9 cellular contexts compared by ENCODE assay signal in genomic region chr11:36746886-36747710, GRCh38.
A peak's percentile ranks its signal among the peaks of the same experiment; 100 is the strongest.
DNase-seq lines count a peak whose midpoint lies in the region; ATAC-seq, FAIRE-seq and TF ChIP-seq lines count a peak whose summit lies in the region.
"Had no signal": no experiment of that assay in that cellular context is flagged by ENCODE, and none has a peak within 500 bp of the region (broad histone marks: within the 10 kb centered on the region; RNA-seq: fewer than 3 reads in every experiment).

No MANE protein-coding gene starts in this region.

- H3K4me2 ChIP-seq in HepG2 (ENCODE audit: low read depth, low read length) = no peak overlapping the region

- FAIRE-seq in HepG2 (lab: Jason Lieb, UNC) = peak; percentile 97

- peaks cover 0 to 5% (median 1%) of the 10 kb centered on the region in 4 donors for H3K4me1 Mint-ChIP-seq in CD4-positive, CD25-positive, alpha-beta regulatory T cell

- H3K36me3 Mint-ChIP-seq in CD4-positive, CD25-positive, alpha-beta regulatory T cell = no peaks in the 10 kb centered on the region

- no peaks in the 10 kb centered on the region for H3K36me3 ChIP-seq in CD4-positive, CD25-positive, alpha-beta regulatory T cell (ENCODE audit: control insufficient read depth, insufficient read depth, low read length)
- no peaks in the 10 kb centered on the region for H3K36me3 ChIP-seq in HepG2 (replicated peaks in 1 of 2; ENCODE audit: control insufficient read depth in 1 of 2, insufficient read depth in 2 of 2, low read length in 2 of 2)

- no TSS peak for BruUV-seq in HepG2 (replicated peaks; lab: Mats Ljungman, UMichigan)

- peaks cover 1% of the 10 kb centered on the region for H3K27me3 ChIP-seq in CD4-positive, CD25-positive, alpha-beta regulatory T cell (ENCODE audit: control insufficient read depth, insufficient read depth, low read length)
- no peaks in the 10 kb centered on the region; a peak in 2 of 5 replicates for H3K27me3 ChIP-seq in HepG2 (ENCODE audit: control insufficient read depth in 1 of 2, insufficient read depth in 2 of 2, low read length in 2 of 2)

- intact Hi-C loops in HepG2 (cut with micrococcal nuclease; ENCODE audit: unreplicated experiment) = loop anchor here (1.0 kb wide), 2 partner anchors 45 to 183 kb away; no protein-coding TSS in a partner anchor

- TF ChIP-seq EP300 in HepG2 (IDR thresholded peaks at IDR 0.05; ENCODE audit: low read depth in 2 of 2, low read length in 2 of 2) = no peak
- TF ChIP-seq EP300 in HepG2 (CRISPR knock-in tag; IDR thresholded peaks at IDR 0.05; ENCODE audit: borderline replicate concordance) = no peak

- H3K27ac ChIP-seq in CD4-positive, CD25-positive, alpha-beta regulatory T cell (ENCODE audit: insufficient read depth, low read length, poor library complexity, severe bottlenecking) = no peak overlapping the region
- no peak overlapping the region for H3K27ac ChIP-seq in HepG2 (ENCODE audit: extremely low read length, insufficient read depth, low read length)

- ATAC-seq in CD4-positive, CD25-positive, alpha-beta regulatory T cell (ENCODE audit: low read depth in 2 of 2) = peak; percentile 90 to 93
- ATAC-seq in GM19397 (IDR thresholded peaks at IDR 0.05; ENCODE audit: unreplicated experiment) (peak; percentile 92), HG03460 (IDR thresholded peaks at IDR 0.05; ENCODE audit: unreplicated experiment) (peak; percentile 92), HepG2 (peak; percentile 98)

- H3K4me3 ChIP-seq in CD4-positive, CD25-positive, alpha-beta regulatory T cell (ENCODE audit: low read depth, low read length) = no peak overlapping the region
- H3K4me3 ChIP-seq in choroid plexus epithelial cell (ENCODE audit: low read depth, low read length) (no peak overlapping the region), HepG2 (replicated peaks in 1 of 3; ENCODE audit: insufficient read depth in 1 of 3, low read depth in 2 of 3, low read length in 3 of 3) (no peak overlapping the region)

- TF ChIP-seq POLR2A in HepG2 (IDR thresholded peaks at IDR 0.05; ENCODE audit: insufficient read depth in 1 of 2, low read depth in 2 of 2, low read length in 2 of 2) = no peak

- POLR2A ChIA-PET in HepG2 (lab: Yijun Ruan, JAX) = no interaction called here

- H3K79me2 ChIP-seq in HepG2 (ENCODE audit: insufficient read depth, low read length) = no peaks in the 10 kb centered on the region

- no peaks in the 10 kb centered on the region for H3K4me1 ChIP-seq in CD4-positive, CD25-positive, alpha-beta regulatory T cell (ENCODE audit: control insufficient read depth, insufficient read depth, low read length, poor library complexity, severe bottlenecking)
- no peaks in the 10 kb centered on the region for H3K4me1 ChIP-seq in HepG2 (ENCODE audit: insufficient read depth, low read length)

- H3K4me3 Mint-ChIP-seq in CD4-positive, CD25-positive, alpha-beta regulatory T cell = no peak overlapping the region
- H3K4me3 Mint-ChIP-seq: T-helper 1 cell treated with Interleukin-12 subunit alpha and Interleukin-12 subunit beta and Interleukin-4 antibody, amounts not matched to agents 30 μg/mL and 1 μg/mL, for 36 hours had no signal

- H4K20me1 ChIP-seq in HepG2 (ENCODE audit: insufficient read depth, low read length) = no peaks in the 10 kb centered on the region

- peak; percentile 75 for TF ChIP-seq RAD21 in HepG2 (CRISPR knock-in tag; IDR thresholded peaks at IDR 0.05)

- CTCF ChIA-PET in HepG2 (lab: Yijun Ruan, JAX; ENCODE audit: low intra/inter-chr PET ratio, low total read pairs) = interaction anchor here (2.7 to 6.4 kb wide), 2 partner anchors 45 to 183 kb away, joined by 43 to 106 read pairs; no protein-coding TSS in a partner anchor

- peak; percentile 39 to 91 (median 59) for DNase-seq in CD4-positive, CD25-positive, alpha-beta regulatory T cell
- DNase-seq in NCI-H524 (lab: John Stamatoyannopoulos, UW) (peak; percentile 58 to 83), choroid plexus epithelial cell (ENCODE audit: low read depth) (peak; percentile 98), HepG2 (ENCODE audit: low spot score) (peak; percentile 87)
- DNase-seq in activated CD4-positive, alpha-beta T cell treated with anti-CD3 and anti-CD28 coated beads for 1 hour = peak; percentile 58
- peak; percentile 46 to 63 (median 53) for DNase-seq in stimulated activated CD4-positive, alpha-beta T cell treated with anti-CD3 and anti-CD28 coated beads, TNF-alpha, amount 100 ng/mL, for 4 hours (ENCODE audit: low read depth in 3 of 3)

- H2AFZ ChIP-seq in HepG2 (ENCODE audit: low read length) = no peak overlapping the region

- H3K9me3 Mint-ChIP-seq in CD4-positive, CD25-positive, alpha-beta regulatory T cell = peaks cover 0 to 1% (median 0%) of the 10 kb centered on the region in 7 donors
- H3K9me3 Mint-ChIP-seq: T-helper 1 cell treated with Interleukin-12 subunit alpha and Interleukin-12 subunit beta and Interleukin-4 antibody, amounts not matched to agents 30 μg/mL and 1 μg/mL, for 36 hours had no signal

- no peak overlapping the region for H3K9ac ChIP-seq in HepG2 (ENCODE audit: insufficient read depth, low read depth, low read length)

- TF ChIP-seq CTCF in choroid plexus epithelial cell (conservative IDR thresholded peaks at IDR 0.05; ENCODE audit: low read depth, low read length) (peak; percentile 99), HepG2 (CRISPR knock-in tag; IDR thresholded peaks at IDR 0.05) (peak; percentile 96)

- WGBS in HepG2 (ENCODE audit: low lambda C conversion rate) = 12% methylated on average over 7 of the region's 7 CpGs

- H3K27me3 Mint-ChIP-seq in CD4-positive, CD25-positive, alpha-beta regulatory T cell = peaks cover 10% of the 10 kb centered on the region

- peak overlapping the region in 1 of 3 donors; percentile 27 for H3K27ac Mint-ChIP-seq in CD4-positive, CD25-positive, alpha-beta regulatory T cell
- H3K27ac Mint-ChIP-seq: T-helper 1 cell treated with Interleukin-12 subunit alpha and Interleukin-12 subunit beta and Interleukin-4 antibody, amounts not matched to agents 30 μg/mL and 1 μg/mL, for 36 hours had no signal

- in situ Hi-C loops in HepG2 (cut with HindIII; ENCODE audit: extremely low pct_ligation_motif_present, low pct_unique_long_range_greater_than_20kb) = loop anchor here (5.0 kb wide), 2 partner anchors 45 to 185 kb away; no protein-coding TSS in a partner anchor

- H3K9me3 ChIP-seq in CD4-positive, CD25-positive, alpha-beta regulatory T cell (ENCODE audit: control insufficient read depth in 2 of 2, low read length in 2 of 2) = no peaks in the 10 kb centered on the region
- H3K9me3 ChIP-seq in HepG2 (ENCODE audit: low read length) = no peaks in the 10 kb centered on the region

TF ChIP-seq in HepG2, 621 proteins besides CTCF, POLR2A, EP300 and RAD21 (continues in another document):
- 0 out of 2 replicates have a peak, but pooled peaks have one; percentile 15 for TF ChIP-seq ZNF331 (CRISPR knock-in tag; IDR thresholded peaks at IDR 0.05)
- no peak for TF ChIP-seq ZNF20 (CRISPR knock-in tag; IDR thresholded peaks at IDR 0.05)
- peak; percentile 23; the same call in 1 of the 2 replicates for TF ChIP-seq REPIN1 (CRISPR knock-in tag; IDR thresholded peaks at IDR 0.05; ENCODE audit: borderline replicate concordance, low read depth)
- no peak for TF ChIP-seq ZBTB1 (CRISPR knock-in tag; IDR thresholded peaks at IDR 0.05; ENCODE audit: borderline replicate concordance)
- TF ChIP-seq SALL2 (CRISPR knock-in tag; IDR thresholded peaks at IDR 0.05) = no peak
- no peak for TF ChIP-seq HMGA1 (CRISPR knock-in tag; conservative IDR thresholded peaks at IDR 0.05)
- TF ChIP-seq SMC3 (IDR thresholded peaks at IDR 0.05; ENCODE audit: low read length) = peak; percentile 96
- no peak for TF ChIP-seq HNRNPUL1 (IDR thresholded peaks at IDR 0.05; ENCODE audit: low read depth, low read length)
- TF ChIP-seq, protein P1, sequence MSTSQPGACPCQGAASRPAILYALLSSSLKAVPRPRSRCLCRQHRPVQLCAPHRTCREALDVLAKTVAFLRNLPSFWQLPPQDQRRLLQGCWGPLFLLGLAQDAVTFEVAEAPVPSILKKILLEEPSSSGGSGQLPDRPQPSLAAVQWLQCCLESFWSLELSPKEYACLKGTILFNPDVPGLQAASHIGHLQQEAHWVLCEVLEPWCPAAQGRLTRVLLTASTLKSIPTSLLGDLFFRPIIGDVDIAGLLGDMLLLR (CRISPR knock-in tag; IDR thresholded peaks at IDR 0.05) = no peak
- TF ChIP-seq STAG1 (CRISPR knock-in tag; IDR thresholded peaks at IDR 0.05) = peak; percentile 70
- TF ChIP-seq XRCC5 (optimal IDR thresholded peaks at IDR 0.05; ENCODE audit: low read length) = peak; percentile 95
- TF ChIP-seq NR2F1 (CRISPR knock-in tag; IDR thresholded peaks at IDR 0.05) = 0 out of 4 replicates have a peak, but pooled peaks of 1 of the 2 experiments have one; percentile 16
- peak; percentile 70 for TF ChIP-seq RNF2 (conservative IDR thresholded peaks at IDR 0.05; ENCODE audit: low read depth)
- TF ChIP-seq, protein P2, sequence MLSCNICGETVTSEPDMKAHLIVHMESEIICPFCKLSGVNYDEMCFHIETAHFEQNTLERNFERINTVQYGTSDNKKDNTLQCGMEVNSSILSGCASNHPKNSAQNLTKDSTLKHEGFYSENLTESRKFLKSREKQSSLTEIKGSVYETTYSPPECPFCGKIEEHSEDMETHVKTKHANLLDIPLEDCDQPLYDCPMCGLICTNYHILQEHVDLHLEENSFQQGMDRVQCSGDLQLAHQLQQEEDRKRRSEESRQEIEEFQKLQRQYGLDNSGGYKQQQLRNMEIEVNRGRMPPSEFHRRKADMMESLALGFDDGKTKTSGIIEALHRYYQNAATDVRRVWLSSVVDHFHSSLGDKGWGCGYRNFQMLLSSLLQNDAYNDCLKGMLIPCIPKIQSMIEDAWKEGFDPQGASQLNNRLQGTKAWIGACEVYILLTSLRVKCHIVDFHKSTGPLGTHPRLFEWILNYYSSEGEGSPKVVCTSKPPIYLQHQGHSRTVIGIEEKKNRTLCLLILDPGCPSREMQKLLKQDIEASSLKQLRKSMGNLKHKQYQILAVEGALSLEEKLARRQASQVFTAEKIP (CRISPR knock-in tag; IDR thresholded peaks at IDR 0.05; ENCODE audit: borderline replicate concordance) = no peak
- TF ChIP-seq TCF7 (IDR thresholded peaks at IDR 0.05; ENCODE audit: low read depth) = no peak
- no peak for TF ChIP-seq GTF2F1 (IDR thresholded peaks at IDR 0.05; ENCODE audit: low read length)
- TF ChIP-seq NFE2L1 (CRISPR knock-in tag; IDR thresholded peaks at IDR 0.05; ENCODE audit: borderline replicate concordance) = no peak
- TF ChIP-seq REXO4 (CRISPR knock-in tag; IDR thresholded peaks at IDR 0.05; ENCODE audit: borderline replicate concordance) = no peak
- TF ChIP-seq ADNP (CRISPR knock-in tag; IDR thresholded peaks at IDR 0.05) = no peak
- TF ChIP-seq MAZ (IDR thresholded peaks at IDR 0.05; ENCODE audit: borderline replicate concordance, low read depth, low read length) = no peak
- no peak for TF ChIP-seq MAZ (CRISPR knock-in tag; IDR thresholded peaks at IDR 0.05; ENCODE audit: low read depth)
- TF ChIP-seq MIER3 (CRISPR knock-in tag; IDR thresholded peaks at IDR 0.05; ENCODE audit: borderline replicate concordance) = peak; percentile 32; the same call in 1 of the 2 replicates
- 0 out of 2 replicates have a peak, but pooled peaks have one; percentile 24 for TF ChIP-seq KDM2A (CRISPR knock-in tag; IDR thresholded peaks at IDR 0.05; ENCODE audit: borderline replicate concordance, low read depth)
- no peak for TF ChIP-seq ZSCAN12 (CRISPR knock-in tag; IDR thresholded peaks at IDR 0.05)
